ENCODE assay signal across 19 cellular contexts in genomic region chr4:145847764-145848163, GRCh38.
"Had no signal": no experiment of that assay in that cellular context is flagged by ENCODE, and none has a peak within 500 bp of the region (broad histone marks: within the 10 kb centered on the region; RNA-seq: fewer than 3 reads in every experiment).

No MANE protein-coding gene starts in this region.

- H3K27ac ChIP-seq: gastrocnemius medialis, left ventricle myocardium inferior, neutrophil, right atrium auricular region, SK-N-MC, skin epidermis had no signal

- ATAC-seq: activated CD4-positive, CD25-positive, alpha-beta regulatory T cell treated with anti-CD3 and anti-CD28 coated beads, Interleukin-2, amount 50 U/mL, for 24 hours; activated T-helper 17 cell treated with anti-CD3 and anti-CD28 coated beads, Interleukin-2, amount 50 U/mL, for 72 hours; gastrocnemius medialis; stimulated activated naive CD8-positive, alpha-beta T cell treated with anti-CD3 and anti-CD28 coated beads, Interleukin-15, amount 100 ng/mL, for 72 hours; T-cell had no signal

- H3K27ac Mint-ChIP-seq: activated T-helper 17 cell treated with anti-CD3 and anti-CD28 coated beads, Interleukin-2, amount 50 U/mL, for 72 hours; dendritic cell treated with granulocyte-macrophage colony-stimulating factor and Interleukin-4, amounts not matched to agents 40 ng/mL and 50 ng/mL, for 4 days; endodermal cell; stimulated activated naive CD8-positive, alpha-beta T cell treated with anti-CD3 and anti-CD28 coated beads, Interleukin-15, amount 100 ng/mL, for 72 hours; T-cell had no signal

- H3K9me3 Mint-ChIP-seq: activated T-helper 17 cell treated with anti-CD3 and anti-CD28 coated beads, Interleukin-2, amount 50 U/mL, for 72 hours; dendritic cell treated with granulocyte-macrophage colony-stimulating factor and Interleukin-4, amounts not matched to agents 40 ng/mL and 50 ng/mL, for 4 days; endodermal cell; stimulated activated naive CD8-positive, alpha-beta T cell treated with anti-CD3 and anti-CD28 coated beads, Interleukin-15, amount 100 ng/mL, for 72 hours; T-cell had no signal

- DNase-seq: activated CD4-positive, alpha-beta T cell treated with anti-CD3 and anti-CD28 coated beads, Interleukin-2, amount 50 U/mL, for 1 hour; activated naive CD4-positive, alpha-beta T cell treated with Interleukin-2 at 50 U/mL for 16 hours; activated T-cell treated with anti-CD3 and anti-CD28 coated beads for 4 hours; cerebellar nuclear complex; endodermal cell; erythroblast; gastrocnemius medialis; islet precursor cell; left ventricle myocardium inferior; stimulated activated naive CD8-positive, alpha-beta T cell treated with anti-CD3 and anti-CD28 coated beads, Interleukin-15, amount 100 ng/mL, for 72 hours; T-cell; T-helper 9 cell had no signal

- H3K27me3 Mint-ChIP-seq: activated T-helper 17 cell treated with anti-CD3 and anti-CD28 coated beads, Interleukin-2, amount 50 U/mL, for 72 hours; dendritic cell treated with granulocyte-macrophage colony-stimulating factor and Interleukin-4, amounts not matched to agents 40 ng/mL and 50 ng/mL, for 4 days; stimulated activated naive CD8-positive, alpha-beta T cell treated with anti-CD3 and anti-CD28 coated beads, Interleukin-15, amount 100 ng/mL, for 72 hours; T-cell had no signal

- H3K4me3 Mint-ChIP-seq: activated T-helper 17 cell treated with anti-CD3 and anti-CD28 coated beads, Interleukin-2, amount 50 U/mL, for 72 hours; dendritic cell treated with granulocyte-macrophage colony-stimulating factor and Interleukin-4, amounts not matched to agents 40 ng/mL and 50 ng/mL, for 4 days; endodermal cell; stimulated activated naive CD8-positive, alpha-beta T cell treated with anti-CD3 and anti-CD28 coated beads, Interleukin-15, amount 100 ng/mL, for 72 hours; T-cell had no signal
